Comparison of ENCODE assay signal across 25 cellular contexts in the genomic region with DNA sequence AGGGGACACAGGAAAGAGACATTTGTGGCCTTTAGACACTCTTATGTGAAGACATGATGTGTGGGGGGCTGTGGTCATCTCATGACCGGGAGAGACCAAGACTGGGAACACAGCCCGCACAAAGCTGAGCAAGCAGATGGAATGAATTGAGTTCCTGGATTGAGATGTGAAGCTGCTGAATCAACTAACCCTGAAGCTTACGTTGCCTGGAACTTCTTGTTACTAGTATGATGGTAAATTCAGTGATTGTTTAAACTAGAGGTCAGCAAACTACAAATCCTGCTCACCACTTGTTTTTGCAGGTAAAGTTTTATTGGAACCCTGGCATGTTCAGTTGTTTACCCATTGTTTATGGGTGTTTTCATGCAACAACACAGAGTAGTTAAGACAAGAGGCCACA.
DNase-seq lines count a peak whose midpoint lies in the region; ATAC-seq and TF ChIP-seq lines count a peak whose summit lies in the region.
"Had no signal": no experiment of that assay in that cellular context is flagged by ENCODE, and none has a peak within 500 bp of the region (broad histone marks: within the 10 kb centered on the region; RNA-seq: fewer than 3 reads in every experiment).

No MANE protein-coding gene starts in this region.

- TF ChIP-seq CTCF in natural killer cell (IDR thresholded peaks at IDR 0.05) (no peak), choroid plexus epithelial cell (conservative IDR thresholded peaks at IDR 0.05; ENCODE audit: low read depth, low read length) (no peak)

- H3K27me3 Mint-ChIP-seq in natural killer cell treated with Interleukin-12 subunit alpha and Interleukin-12 subunit beta and Interleukin-15 and Interleukin-18, amount 100 ng/mL, for 72 hours = no peaks in the 10 kb centered on the region
- no peaks in the 10 kb centered on the region for H3K27me3 Mint-ChIP-seq in natural killer cell (ENCODE audit: low read depth in 2 of 2)
- H3K27me3 Mint-ChIP-seq: memory B cell had no signal

- H3K9me3 Mint-ChIP-seq in natural killer cell treated with Interleukin-12 subunit alpha and Interleukin-12 subunit beta and Interleukin-15 and Interleukin-18, amount 100 ng/mL, for 72 hours = no peaks in the 10 kb centered on the region
- no peaks in the 10 kb centered on the region for H3K9me3 Mint-ChIP-seq in natural killer cell
- H3K9me3 Mint-ChIP-seq: H9, memory B cell had no signal

- no peak for DNase-seq in natural killer cell treated with Interleukin-12 subunit alpha and Interleukin-12 subunit beta and Interleukin-15 and Interleukin-18, amount 100 ng/mL, for 72 hours (ENCODE audit: low spot score)
- DNase-seq in natural killer cell (no peak), choroid plexus epithelial cell (ENCODE audit: low read depth) (peak; percentile 33), left lobe of liver (ENCODE audit: low spot score) (no peak), SW480 (ENCODE audit: low spot score) (no peak)
- DNase-seq: activated gamma-delta T cell treated with Interleukin-2 at 50 U/mL for 16 hours; activated T-cell treated with anti-CD3 and anti-CD28 coated beads, Interleukin-2, amount 50 U/mL, for 1 hour; brain microvascular endothelial cell; Calu3; DMS79 treated with DMSO at 0.1 percent for 48 hours; GF-D8; H9; NCI-H1105; NCI-H1930; NCI-H69; RPMI8226; transverse colon had no signal

- no peaks in the 10 kb centered on the region for H3K36me3 Mint-ChIP-seq in natural killer cell treated with Interleukin-12 subunit alpha and Interleukin-12 subunit beta and Interleukin-15 and Interleukin-18, amount 100 ng/mL, for 72 hours
- no peaks in the 10 kb centered on the region for H3K36me3 Mint-ChIP-seq in natural killer cell
- H3K36me3 Mint-ChIP-seq: memory B cell had no signal

- no peak overlapping the region for H3K4me3 Mint-ChIP-seq in natural killer cell treated with Interleukin-12 subunit alpha and Interleukin-12 subunit beta and Interleukin-15 and Interleukin-18, amount 100 ng/mL, for 72 hours
- H3K4me3 Mint-ChIP-seq in natural killer cell = no peak overlapping the region
- H3K4me3 Mint-ChIP-seq: H9, memory B cell had no signal

- no peak overlapping the region for H3K4me3 ChIP-seq in choroid plexus epithelial cell (ENCODE audit: low read depth, low read length)
- H3K4me3 ChIP-seq: A549; BLaER1 treated with 17β-estradiol and CSF1 and Interleukin-3, amounts not matched to agents 10 nM and 100 nM; SJSA1; skin epidermis; transverse colon had no signal

- peaks cover 51 to 62% of the 10 kb centered on the region in 2 donors for H3K4me1 Mint-ChIP-seq in natural killer cell treated with Interleukin-12 subunit alpha and Interleukin-12 subunit beta and Interleukin-15 and Interleukin-18, amount 100 ng/mL, for 72 hours (ENCODE audit: low read depth in 2 of 2)
- H3K4me1 Mint-ChIP-seq in natural killer cell = peaks cover 31 to 33% of the 10 kb centered on the region in 2 donors

- intact Hi-C loops in natural killer cell (cut with micrococcal nuclease) = no loop called here

- peak overlapping the region; percentile 36 to 58 for H3K27ac Mint-ChIP-seq in natural killer cell treated with Interleukin-12 subunit alpha and Interleukin-12 subunit beta and Interleukin-15 and Interleukin-18, amount 100 ng/mL, for 72 hours
- no peak overlapping the region for H3K27ac Mint-ChIP-seq in natural killer cell
- H3K27ac Mint-ChIP-seq: H9, memory B cell had no signal

- ATAC-seq in natural killer cell treated with Interleukin-12 subunit alpha and Interleukin-12 subunit beta and Interleukin-15 and Interleukin-18, amount 100 ng/mL, for 72 hours = no peak
- ATAC-seq in natural killer cell (no peak), left lobe of liver (peak; percentile 18), HG02870 (IDR thresholded peaks at IDR 0.05; ENCODE audit: unreplicated experiment) (no peak), GM21423 (IDR thresholded peaks at IDR 0.05; ENCODE audit: unreplicated experiment) (no peak), SK-N-SH treated with all-trans-retinoic acid at 6 μM for 48 hours (no peak)
- ATAC-seq: A549 had no signal

TF ChIP-seq in SK-N-SH treated with all-trans-retinoic acid at 6 μM for 48 hours, 23 proteins besides CTCF, POLR2A, EP300 and RAD21:
- TF ChIP-seq ZNF8 (CRISPR knock-in tag; IDR thresholded peaks at IDR 0.05) = no peak
- TF ChIP-seq ZNF70 (CRISPR knock-in tag; IDR thresholded peaks at IDR 0.05) = no peak
- TF ChIP-seq ZFP30 (CRISPR knock-in tag; IDR thresholded peaks at IDR 0.05) = no peak
- no peak for TF ChIP-seq ZNF565 (CRISPR knock-in tag; conservative IDR thresholded peaks at IDR 0.05; ENCODE audit: low read depth)

Comparison
In these comparisons a context has a peak if more than half of its experiments do, and no peak if none do; other contexts are left out.
1. H3K27ac Mint-ChIP-seq: peak in natural killer cell treated with Interleukin-12 subunit alpha and Interleukin-12 subunit beta and Interleukin-15 and Interleukin-18, amount 100 ng/mL, for 72 hours (2 of 2); none in natural killer cell (0 of 2).